In the genomic region with DNA sequence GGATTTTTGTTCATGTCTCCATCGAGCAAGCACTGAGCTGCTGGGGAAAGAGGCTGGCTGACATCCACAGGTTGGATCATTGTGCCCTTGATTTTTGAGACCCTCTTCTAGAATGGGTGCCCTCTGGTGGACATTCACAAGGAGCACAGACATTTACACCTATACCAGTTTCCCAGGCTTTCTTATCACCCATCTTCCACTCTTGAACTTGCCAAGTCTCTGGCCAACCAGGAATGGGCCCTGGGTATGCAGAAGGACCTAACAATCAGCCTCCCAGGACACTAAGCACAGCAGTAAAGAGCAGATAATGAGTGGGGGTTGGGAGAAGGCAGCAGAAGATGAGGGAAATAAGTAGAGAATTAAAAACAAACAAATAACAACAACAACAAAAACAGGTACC, we compare ENCODE assay signal across 8 cellular contexts. TPM values are rescaled to one million over a fixed set of nuclear protein-coding genes. Genes with fewer than 3 reads are reported as not detected.
DNase-seq lines count a peak whose midpoint lies in the region; ATAC-seq and TF ChIP-seq lines count a peak whose summit lies in the region.

No MANE protein-coding gene starts in this region.

- H3K9me3 ChIP-seq in OCI-LY7 (ENCODE audit: low read length): no peaks in the 10 kb centered on the region
- H3K9me3 ChIP-seq in prostate gland: no peaks in the 10 kb centered on the region

- H3K36me3 ChIP-seq in OCI-LY7 (ENCODE audit: insufficient read depth, low read length) (no peaks in the 10 kb centered on the region), prostate gland (no peaks in the 10 kb centered on the region)

- no peaks in the 10 kb centered on the region for H3K27me3 ChIP-seq in prostate gland (replicated peaks; ENCODE audit: insufficient read depth)

- H3K27ac ChIP-seq in OCI-LY7 (ENCODE audit: low read depth, low read length, poor library complexity, severe bottlenecking) (peak overlapping the region; percentile 91), prostate gland (no peak overlapping the region)

- H3K79me2 ChIP-seq in OCI-LY7 (ENCODE audit: insufficient read depth, low read depth, low read length): no peaks in the 10 kb centered on the region

- peak; percentile 74 for TF ChIP-seq CTCF in AG09309 (IDR thresholded peaks at IDR 0.05; ENCODE audit: control insufficient read depth, insufficient read depth, low read depth, low read length, missing control alignments)
- TF ChIP-seq CTCF in OCI-LY7 (conservative IDR thresholded peaks at IDR 0.05; ENCODE audit: low read length): peak; percentile 88
- peak in 3 of 4 experiments; percentile 47 to 73 (median 59) for TF ChIP-seq CTCF in prostate gland (IDR thresholded peaks at IDR 0.05)

- DNase-seq in AG09309 (ENCODE audit: low read depth) (peak; percentile 43), LHCN-M2 (ENCODE audit: low read depth) (peak; percentile 60), OCI-LY7 (ENCODE audit: low spot score) (peak; percentile 83), globus pallidus (ENCODE audit: low spot score) (peak; percentile 69), prostate gland (ENCODE audit: low spot score) (peak; percentile 30)
- peak; percentile 20 for DNase-seq in activated gamma-delta T cell treated with anti-CD3 and anti-CD28 coated beads, Interleukin-2, amount 50 U/mL, for 16 hours (ENCODE audit: low read depth)

- WGBS in prostate gland: 9% methylated on average over 1 of the region's 1 CpG

- H3K4me2 ChIP-seq in OCI-LY7 (ENCODE audit: low read length): peak overlapping the region; percentile 57

- BruUV-seq in OCI-LY7 (replicated peaks; lab: Mats Ljungman, UMichigan): no TSS peak

- peaks cover 32% of the 10 kb centered on the region for H3K4me1 ChIP-seq in OCI-LY7 (ENCODE audit: insufficient read depth, low read length, poor library complexity, severe bottlenecking)
- H3K4me1 ChIP-seq in prostate gland (replicated peaks): no peaks in the 10 kb centered on the region

- ATAC-seq in GM18517 (IDR thresholded peaks at IDR 0.05; ENCODE audit: unreplicated experiment): peak; percentile 55
- ATAC-seq in HG03039 (IDR thresholded peaks at IDR 0.05; ENCODE audit: unreplicated experiment): no peak

- intact Hi-C loops in OCI-LY7 (cut with micrococcal nuclease; ENCODE audit: unreplicated experiment) (loop anchor here (2.0 to 5.0 kb wide), 2 partner anchors 47 to 223 kb away; no protein-coding TSS in a partner anchor), prostate gland (cut with DNase I) (no loop called here)

- no peaks in the 10 kb centered on the region for H3K9me2 ChIP-seq in OCI-LY7 (ENCODE audit: insufficient read depth, low read length)

- POLR2A ChIA-PET in OCI-LY7 (lab: Charles Lee): interaction anchor here (0.5 to 1.6 kb wide), 4 partner anchors 8 to 370 kb away, joined by 3 to 4 read pairs (median 3); no protein-coding TSS in a partner anchor

- H3K4me3 ChIP-seq in AG09309 (ENCODE audit: control insufficient read depth, low read depth, low read length): no peak overlapping the region
- H3K4me3 ChIP-seq in OCI-LY7 (ENCODE audit: low read depth, low read length, poor library complexity, severe bottlenecking): no peak overlapping the region
- no peak overlapping the region for H3K4me3 ChIP-seq in prostate gland

- H2AFZ ChIP-seq in OCI-LY7 (ENCODE audit: low read length): peak overlapping the region; percentile 81

- CTCF ChIA-PET in OCI-LY7 (lab: Charles Lee; ENCODE audit: unreplicated experiment): interaction anchor here (1.0 kb wide), 2 partner anchors 45 to 180 kb away, joined by 3 to 4 read pairs; no protein-coding TSS in a partner anchor

- TF ChIP-seq POLR2A in prostate gland (IDR thresholded peaks at IDR 0.05): no peak

- no peaks in the 10 kb centered on the region for H4K20me1 ChIP-seq in OCI-LY7 (ENCODE audit: insufficient read depth, low read length)

RNA-seq across cellular contexts. Expression of gene INTS4, which starts 5.7 kb away (rescaled TPM):
- total RNA-seq in LHCN-M2 (2014; rRNA removed): 28.0 and 38.7 TPM in 2 replicates
- 16.8 TPM for polyA plus RNA-seq in LHCN-M2 (2012)
- 50.6 and 57.1 TPM in 2 replicates for total RNA-seq in OCI-LY7 (2014; rRNA removed; shearing (Covaris generic))
- 56.4 and 57.0 TPM in 2 replicates for total RNA-seq in OCI-LY7 (2022)
- total RNA-seq in prostate gland: 10 to 100 TPM; 30.1 to 31.0 TPM

RNA-seq across cellular contexts. Expression of gene KCTD14, which starts 22.9 kb away (rescaled TPM):
- total RNA-seq in LHCN-M2 (2014; rRNA removed) (1.2 and 1.9 TPM in 2 replicates), OCI-LY7 (2022) (not detected in 2 replicates), prostate gland (10 to 100 TPM in 1 of 2 donors, 1 to 10 TPM in 1; 3.6 to 16.8 TPM)
- 1.00 TPM for polyA plus RNA-seq in LHCN-M2 (2012)
- total RNA-seq in OCI-LY7 (2014; rRNA removed; shearing (Covaris generic)): not detected in 2 replicates

Comparison
In these comparisons a context has a peak if more than half of its experiments do, and no peak if none do; other contexts are left out.
1. DNase-seq: peak in every context shown above with its lines; median percentile 83 in OCI-LY7; 69 in globus pallidus; 60 in LHCN-M2; 43 in AG09309; 30 in prostate gland; 20 in activated gamma-delta T cell treated with anti-CD3 and anti-CD28 coated beads, Interleukin-2, amount 50 U/mL, for 16 hours.